Comparison of ENCODE assay signal across 1 cellular context in the genomic region with DNA sequence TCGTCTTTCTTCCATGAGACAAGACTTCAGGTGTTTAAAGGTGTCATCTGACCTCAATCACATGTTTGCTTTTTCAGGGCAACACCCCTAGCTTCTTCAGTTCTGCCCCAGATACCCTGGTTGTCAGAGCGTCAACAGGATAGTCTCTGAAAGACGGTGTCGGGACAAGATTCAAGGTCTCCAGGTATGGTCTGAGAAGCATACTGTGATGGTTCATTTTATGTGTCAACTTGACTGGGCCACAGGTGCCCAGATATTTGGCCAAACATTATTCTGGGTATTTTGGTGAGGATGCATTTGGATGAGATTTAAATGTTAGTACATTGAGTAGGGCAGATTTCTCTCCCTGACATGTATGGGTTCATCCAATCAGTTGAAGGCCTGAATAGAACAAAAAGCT.
TF ChIP-seq lines count a peak whose summit lies in the region.

No MANE protein-coding gene starts in this region.

TF ChIP-seq in IMR-90, 13 proteins besides CTCF, POLR2A, EP300 and RAD21 (continued from another document):
- TF ChIP-seq, protein P1, sequence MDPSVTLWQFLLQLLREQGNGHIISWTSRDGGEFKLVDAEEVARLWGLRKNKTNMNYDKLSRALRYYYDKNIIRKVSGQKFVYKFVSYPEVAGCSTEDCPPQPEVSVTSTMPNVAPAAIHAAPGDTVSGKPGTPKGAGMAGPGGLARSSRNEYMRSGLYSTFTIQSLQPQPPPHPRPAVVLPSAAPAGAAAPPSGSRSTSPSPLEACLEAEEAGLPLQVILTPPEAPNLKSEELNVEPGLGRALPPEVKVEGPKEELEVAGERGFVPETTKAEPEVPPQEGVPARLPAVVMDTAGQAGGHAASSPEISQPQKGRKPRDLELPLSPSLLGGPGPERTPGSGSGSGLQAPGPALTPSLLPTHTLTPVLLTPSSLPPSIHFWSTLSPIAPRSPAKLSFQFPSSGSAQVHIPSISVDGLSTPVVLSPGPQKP (IDR thresholded peaks at IDR 0.05; ENCODE audit: borderline replicate concordance, low read depth, low read length): no peak
- TF ChIP-seq MAZ (IDR thresholded peaks at IDR 0.05; ENCODE audit: borderline replicate concordance, low read depth, low read length): no peak
- no peak for TF ChIP-seq CHD1 (IDR thresholded peaks at IDR 0.05; ENCODE audit: low read depth, low read length)
- TF ChIP-seq, protein P2, sequence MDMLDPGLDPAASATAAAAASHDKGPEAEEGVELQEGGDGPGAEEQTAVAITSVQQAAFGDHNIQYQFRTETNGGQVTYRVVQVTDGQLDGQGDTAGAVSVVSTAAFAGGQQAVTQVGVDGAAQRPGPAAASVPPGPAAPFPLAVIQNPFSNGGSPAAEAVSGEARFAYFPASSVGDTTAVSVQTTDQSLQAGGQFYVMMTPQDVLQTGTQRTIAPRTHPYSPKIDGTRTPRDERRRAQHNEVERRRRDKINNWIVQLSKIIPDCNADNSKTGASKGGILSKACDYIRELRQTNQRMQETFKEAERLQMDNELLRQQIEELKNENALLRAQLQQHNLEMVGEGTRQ (IDR thresholded peaks at IDR 0.05; ENCODE audit: low read depth, low read length): no peak
- no peak for TF ChIP-seq BHLHE40 (IDR thresholded peaks at IDR 0.05; ENCODE audit: low read depth, low read length)
